ENCODE assay signal across 1 cellular context in the genomic region with DNA sequence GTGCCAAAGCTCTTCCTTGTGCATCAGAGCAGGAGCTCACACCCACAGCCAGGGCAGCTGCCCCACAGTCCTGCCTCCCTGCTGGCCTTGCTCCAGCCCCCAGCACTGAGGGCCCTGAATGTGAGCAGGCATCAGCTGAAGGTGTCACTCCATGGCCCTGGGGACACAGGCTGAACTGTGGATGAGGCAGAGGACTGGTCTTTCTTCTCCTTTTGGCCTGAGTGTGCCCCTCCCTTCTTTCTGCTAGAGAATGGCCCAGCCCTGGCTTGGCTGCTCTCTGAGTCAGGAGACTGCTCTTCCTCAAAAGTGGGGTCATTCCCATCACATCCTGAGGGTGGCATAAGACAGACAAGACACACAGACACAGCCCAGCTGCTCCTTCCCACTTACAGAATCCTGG.
TF ChIP-seq lines count a peak whose summit lies in the region.

No MANE protein-coding gene starts in this region.

TF ChIP-seq in WTC11, 78 proteins besides CTCF, POLR2A, EP300 and RAD21 (continued from another document):
- TF ChIP-seq, protein P1, sequence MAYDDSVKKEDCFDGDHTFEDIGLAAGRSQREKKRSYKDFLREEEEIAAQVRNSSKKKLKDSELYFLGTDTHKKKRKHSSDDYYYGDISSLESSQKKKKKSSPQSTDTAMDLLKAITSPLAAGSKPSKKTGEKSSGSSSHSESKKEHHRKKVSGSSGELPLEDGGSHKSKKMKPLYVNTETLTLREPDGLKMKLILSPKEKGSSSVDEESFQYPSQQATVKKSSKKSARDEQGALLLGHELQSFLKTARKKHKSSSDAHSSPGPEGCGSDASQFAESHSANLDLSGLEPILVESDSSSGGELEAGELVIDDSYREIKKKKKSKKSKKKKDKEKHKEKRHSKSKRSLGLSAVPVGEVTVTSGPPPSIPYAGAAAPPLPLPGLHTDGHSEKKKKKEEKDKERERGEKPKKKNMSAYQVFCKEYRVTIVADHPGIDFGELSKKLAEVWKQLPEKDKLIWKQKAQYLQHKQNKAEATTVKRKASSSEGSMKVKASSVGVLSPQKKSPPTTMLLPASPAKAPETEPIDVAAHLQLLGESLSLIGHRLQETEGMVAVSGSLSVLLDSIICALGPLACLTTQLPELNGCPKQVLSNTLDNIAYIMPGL (CRISPR knock-in tag; IDR thresholded peaks at IDR 0.05): no peak
- no peak for TF ChIP-seq JAZF1 (CRISPR knock-in tag; IDR thresholded peaks at IDR 0.05)
